In the genomic region with DNA sequence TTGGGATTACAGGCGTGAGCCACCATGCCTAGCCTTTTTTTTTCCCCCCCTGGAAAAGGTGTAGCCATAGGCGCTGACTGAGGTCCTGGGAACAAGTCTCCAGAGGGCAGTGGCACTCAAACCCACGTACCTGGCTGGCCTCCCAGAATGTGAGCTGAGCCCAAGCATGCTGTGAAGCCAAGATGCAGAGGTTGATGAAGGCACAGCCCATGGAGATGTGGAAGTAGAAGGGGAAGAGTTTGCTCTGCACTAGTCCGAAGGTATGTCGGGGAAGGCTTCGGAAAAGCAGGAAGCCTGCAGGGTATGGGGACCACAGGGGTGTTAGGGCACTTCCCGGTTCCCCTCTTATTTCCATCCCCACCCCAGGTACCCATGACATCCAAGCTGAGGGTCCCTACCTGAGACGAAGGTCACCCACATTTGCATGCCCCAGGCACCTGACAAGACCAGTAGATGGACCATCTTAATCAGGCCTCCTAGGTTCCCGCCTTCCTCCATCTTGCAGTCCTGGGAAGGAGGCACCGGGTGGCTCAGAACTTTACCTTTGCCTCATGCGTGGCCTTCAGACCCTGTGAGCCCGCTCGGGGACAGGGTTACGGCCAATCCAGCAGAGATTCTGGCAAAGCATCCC, we compare ENCODE assay signal across 8 cellular contexts. TPM values are rescaled to one million over a fixed set of nuclear protein-coding genes. Genes with fewer than 3 reads are reported as not detected.
DNase-seq lines count a peak whose midpoint lies in the region; ATAC-seq and TF ChIP-seq lines count a peak whose summit lies in the region.

No MANE protein-coding gene starts in this region.

- CTCF ChIA-PET in activated naive CD4-positive, alpha-beta T cell treated with anti-CD3 and anti-CD28 coated beads, Interleukin-2, amount 10 ng/mL, durations not matched to agents 7 days and 5 days (lab: Charles Lee): interaction anchor here (1.1 kb wide), 1 partner anchor 33 kb away, joined by 3 read pairs; no protein-coding TSS in a partner anchor

- H3K4me1 ChIP-seq in left lung: peaks cover 16 to 33% of the 10 kb centered on the region in 2 donors
- peaks cover 23 to 37% (median 27%) of the 10 kb centered on the region in 4 donors for H3K4me1 ChIP-seq in upper lobe of left lung

- H3K27me3 ChIP-seq in left lung (no peaks in the 10 kb centered on the region), upper lobe of left lung (no peaks in the 10 kb centered on the region)

- no peak for TF ChIP-seq POLR2A in upper lobe of left lung (IDR thresholded peaks at IDR 0.05)

- peak overlapping the region; percentile 88 for H3K4me3 Mint-ChIP-seq in activated naive CD4-positive, alpha-beta T cell treated with anti-CD3 and anti-CD28 coated beads, Interleukin-2, amount 10 ng/mL, durations not matched to agents 7 days and 5 days
- peak overlapping the region; percentile 96 for H3K4me3 Mint-ChIP-seq in activated T-helper 2 cell treated with anti-CD3 and anti-CD28 coated beads, Interferon-gamma antibody, Interleukin-2, Interleukin-4, amounts not matched to agents 10 μg/mL and 5 μg/mL and 100 μg/mL, durations not matched to agents 14 hours and 24 hours and 36 hours (ENCODE audit: low read depth)

- H3K27ac Mint-ChIP-seq in activated naive CD4-positive, alpha-beta T cell treated with anti-CD3 and anti-CD28 coated beads, Interleukin-2, amount 10 ng/mL, durations not matched to agents 7 days and 5 days: peak overlapping the region; percentile 88
- H3K27ac Mint-ChIP-seq in activated T-helper 2 cell treated with anti-CD3 and anti-CD28 coated beads, Interferon-gamma antibody, Interleukin-2, Interleukin-4, amounts not matched to agents 10 μg/mL and 5 μg/mL and 100 μg/mL, durations not matched to agents 14 hours and 24 hours and 36 hours: peak overlapping the region; percentile 94

- H3K27me3 Mint-ChIP-seq in activated naive CD4-positive, alpha-beta T cell treated with anti-CD3 and anti-CD28 coated beads, Interleukin-2, amount 10 ng/mL, durations not matched to agents 7 days and 5 days: no peaks in the 10 kb centered on the region
- H3K27me3 Mint-ChIP-seq in activated T-helper 2 cell treated with anti-CD3 and anti-CD28 coated beads, Interferon-gamma antibody, Interleukin-2, Interleukin-4, amounts not matched to agents 10 μg/mL and 5 μg/mL and 100 μg/mL, durations not matched to agents 14 hours and 24 hours and 36 hours (ENCODE audit: low read depth): no peaks in the 10 kb centered on the region

- peaks cover 1% of the 10 kb centered on the region for H3K36me3 Mint-ChIP-seq in activated naive CD4-positive, alpha-beta T cell treated with anti-CD3 and anti-CD28 coated beads, Interleukin-2, amount 10 ng/mL, durations not matched to agents 7 days and 5 days
- H3K36me3 Mint-ChIP-seq in activated T-helper 2 cell treated with anti-CD3 and anti-CD28 coated beads, Interferon-gamma antibody, Interleukin-2, Interleukin-4, amounts not matched to agents 10 μg/mL and 5 μg/mL and 100 μg/mL, durations not matched to agents 14 hours and 24 hours and 36 hours (ENCODE audit: low read depth): peaks cover 11% of the 10 kb centered on the region

- intact Hi-C loops in activated T-helper 2 cell treated with anti-CD3 and anti-CD28 coated beads, Interferon-gamma antibody, Interleukin-2, Interleukin-4, amounts not matched to agents 10 μg/mL and 5 μg/mL and 100 μg/mL, durations not matched to agents 14 hours and 24 hours and 36 hours (cut with micrococcal nuclease): no loop called here
- intact Hi-C loops in left lung (cut with DNase I): no loop called here

- 48 to 58% methylated on average over 13 to 14 of the region's 14 CpGs for WGBS in upper lobe of left lung, 2 donors

- no peak for ATAC-seq in left lung
- no peak for ATAC-seq in upper lobe of left lung (ENCODE audit: low FRiP score in 2 of 2)
- no peak for ATAC-seq in GM19351 (IDR thresholded peaks at IDR 0.05; ENCODE audit: unreplicated experiment)
- no peak for ATAC-seq in HG03432 (IDR thresholded peaks at IDR 0.05; ENCODE audit: unreplicated experiment)
- ATAC-seq in GM18519 (IDR thresholded peaks at IDR 0.05; ENCODE audit: low FRiP score, unreplicated experiment): no peak

- TF ChIP-seq EP300 in upper lobe of left lung (IDR thresholded peaks at IDR 0.05): no peak

- H3K9me3 ChIP-seq in left lung (peaks cover 0 to 7% of the 10 kb centered on the region in 2 donors), upper lobe of left lung (peaks cover 0 to 5% (median 1%) of the 10 kb centered on the region in 4 donors)

- TF ChIP-seq CTCF in left lung (IDR thresholded peaks at IDR 0.05): no peak
- no peak for TF ChIP-seq CTCF in upper lobe of left lung (IDR thresholded peaks at IDR 0.05)

- H3K27ac ChIP-seq in left lung: peak overlapping the region in 1 of 2 donors; percentile 84
- H3K27ac ChIP-seq in upper lobe of left lung: peak overlapping the region; percentile 80 to 91 (median 90)

- peaks cover 0 to 6% of the 10 kb centered on the region in 2 donors for H3K36me3 ChIP-seq in left lung
- H3K36me3 ChIP-seq in upper lobe of left lung: peaks cover 0 to 4% (median 2%) of the 10 kb centered on the region in 4 donors

- H3K4me3 ChIP-seq in left lung (peak overlapping the region; percentile 67 to 69), upper lobe of left lung (peak overlapping the region in 3 of 4 donors; percentile 67 to 83 (median 82))

- DNase-seq in activated naive CD4-positive, alpha-beta T cell treated with anti-CD3 and anti-CD28 coated beads, Interleukin-2, amount 10 ng/mL, durations not matched to agents 7 days and 5 days: no peak
- DNase-seq in activated naive CD4-positive, alpha-beta T cell treated with Interleukin-2 at 50 U/mL for 16 hours: no peak
- no peak for DNase-seq in activated T-helper 2 cell treated with anti-CD3 and anti-CD28 coated beads, Interferon-gamma antibody, Interleukin-2, Interleukin-4, amounts not matched to agents 10 μg/mL and 5 μg/mL and 100 μg/mL, durations not matched to agents 14 hours and 24 hours and 36 hours (ENCODE audit: low spot score)
- DNase-seq in left lung: no peak
- DNase-seq in upper lobe of left lung: no peak

- H3K4me1 Mint-ChIP-seq in activated naive CD4-positive, alpha-beta T cell treated with anti-CD3 and anti-CD28 coated beads, Interleukin-2, amount 10 ng/mL, durations not matched to agents 7 days and 5 days: peaks cover 27% of the 10 kb centered on the region
- H3K4me1 Mint-ChIP-seq in activated T-helper 2 cell treated with anti-CD3 and anti-CD28 coated beads, Interferon-gamma antibody, Interleukin-2, Interleukin-4, amounts not matched to agents 10 μg/mL and 5 μg/mL and 100 μg/mL, durations not matched to agents 14 hours and 24 hours and 36 hours (ENCODE audit: low read depth): peaks cover 20% of the 10 kb centered on the region

- peaks cover 11% of the 10 kb centered on the region for H3K9me3 Mint-ChIP-seq in activated naive CD4-positive, alpha-beta T cell treated with anti-CD3 and anti-CD28 coated beads, Interleukin-2, amount 10 ng/mL, durations not matched to agents 7 days and 5 days
- peaks cover 12% of the 10 kb centered on the region for H3K9me3 Mint-ChIP-seq in activated T-helper 2 cell treated with anti-CD3 and anti-CD28 coated beads, Interferon-gamma antibody, Interleukin-2, Interleukin-4, amounts not matched to agents 10 μg/mL and 5 μg/mL and 100 μg/mL, durations not matched to agents 14 hours and 24 hours and 36 hours

RNA-seq across cellular contexts. Expression of a gene that starts 0.8 kb away (rescaled TPM):
- 34.0 and 34.9 TPM in 2 replicates for total RNA-seq in activated T-helper 2 cell treated with anti-CD3 and anti-CD28 coated beads, Interferon-gamma antibody, Interleukin-2, Interleukin-4, amounts not matched to agents 10 μg/mL and 5 μg/mL and 100 μg/mL, durations not matched to agents 14 hours and 24 hours and 36 hours
- 10 to 100 TPM; 71.4 to 88.0 TPM for total RNA-seq in left lung
- 100 to 1,000 TPM in 3 of 6 donors, 10 to 100 TPM in 3; 85.9 to 260 (median 132) TPM for total RNA-seq in upper lobe of left lung

RNA-seq across cellular contexts. Expression of a gene that starts 1.1 kb away (rescaled TPM):
- 14.6 and 16.3 TPM in 2 replicates for total RNA-seq in activated T-helper 2 cell treated with anti-CD3 and anti-CD28 coated beads, Interferon-gamma antibody, Interleukin-2, Interleukin-4, amounts not matched to agents 10 μg/mL and 5 μg/mL and 100 μg/mL, durations not matched to agents 14 hours and 24 hours and 36 hours
- 10 to 100 TPM; 29.9 to 32.8 TPM for total RNA-seq in left lung
- 100 to 1,000 TPM in 1 of 6 donors, 10 to 100 TPM in 5; 17.5 to 176 (median 33.3) TPM for total RNA-seq in upper lobe of left lung

RNA-seq across cellular contexts. Expression of a gene that starts 5.8 kb away (rescaled TPM):
- total RNA-seq in activated T-helper 2 cell treated with anti-CD3 and anti-CD28 coated beads, Interferon-gamma antibody, Interleukin-2, Interleukin-4, amounts not matched to agents 10 μg/mL and 5 μg/mL and 100 μg/mL, durations not matched to agents 14 hours and 24 hours and 36 hours: 9.3 and 11.6 TPM in 2 replicates
- total RNA-seq in left lung: 10 to 100 TPM; 65.4 to 71.6 TPM
- total RNA-seq in upper lobe of left lung: 10 to 100 TPM; 22.6 to 59.2 (median 30.7) TPM

RNA-seq across cellular contexts. Expression of a gene that starts 10.0 kb away (rescaled TPM):
- 2.6 and 3.4 TPM in 2 replicates for total RNA-seq in activated T-helper 2 cell treated with anti-CD3 and anti-CD28 coated beads, Interferon-gamma antibody, Interleukin-2, Interleukin-4, amounts not matched to agents 10 μg/mL and 5 μg/mL and 100 μg/mL, durations not matched to agents 14 hours and 24 hours and 36 hours
- total RNA-seq in left lung: 10 to 100 TPM; 31.0 to 36.3 TPM
- total RNA-seq in upper lobe of left lung: 10 to 100 TPM; 10.8 to 53.8 (median 26.0) TPM

RNA-seq across cellular contexts. Expression of a gene that starts 29.2 kb away (rescaled TPM):
- 2.6 and 2.8 TPM in 2 replicates for total RNA-seq in activated T-helper 2 cell treated with anti-CD3 and anti-CD28 coated beads, Interferon-gamma antibody, Interleukin-2, Interleukin-4, amounts not matched to agents 10 μg/mL and 5 μg/mL and 100 μg/mL, durations not matched to agents 14 hours and 24 hours and 36 hours
- total RNA-seq in left lung (1 to 10 TPM; 3.1 to 3.2 TPM), upper lobe of left lung (10 to 100 TPM in 1 of 6 donors, 1 to 10 TPM in 4, under 1 TPM in 1; 0.89 to 13.6 (median 3.7) TPM)
